Comparison of ENCODE assay signal across 8 cellular contexts in the genomic region with DNA sequence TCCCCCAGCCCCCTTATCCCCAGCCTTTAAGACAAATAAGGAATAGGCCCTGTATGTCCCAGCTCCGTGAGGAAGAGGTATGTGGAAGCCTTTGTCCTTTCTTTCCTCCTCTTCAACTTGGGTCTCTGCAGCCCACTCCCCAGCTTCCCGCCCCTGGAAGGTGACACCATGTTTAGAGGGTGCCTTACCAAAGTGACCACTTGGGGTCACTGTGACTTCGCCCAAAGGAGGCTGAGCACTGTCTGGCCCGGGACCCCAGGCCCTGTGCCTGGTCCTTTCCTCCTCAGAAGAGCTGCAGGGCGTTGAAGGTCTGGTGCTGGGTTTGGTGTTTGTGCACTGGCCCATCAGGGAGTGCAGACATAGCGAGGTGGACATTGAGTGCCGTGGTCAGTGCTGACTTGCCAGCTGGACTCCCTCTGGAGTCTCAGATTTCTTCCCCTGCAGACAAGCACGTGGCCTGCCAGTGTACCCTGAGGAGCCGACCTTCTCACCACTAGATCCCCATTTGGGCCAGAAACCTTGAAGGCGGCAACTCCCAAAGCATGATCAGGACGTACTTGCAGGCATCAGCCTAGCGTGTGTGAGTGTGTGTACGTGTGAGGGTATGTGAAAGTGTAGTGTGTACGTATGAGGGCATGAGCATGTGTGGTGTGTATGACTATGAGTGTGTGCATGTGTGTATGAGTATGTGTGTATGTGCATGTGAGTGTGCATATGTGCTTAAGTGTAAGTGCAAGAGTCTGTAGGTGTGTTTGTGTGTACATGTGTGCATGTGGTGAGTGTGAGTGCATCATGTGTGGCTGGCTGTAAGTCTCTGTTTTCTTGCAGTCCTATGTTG.
DNase-seq lines count a peak whose midpoint lies in the region; TF ChIP-seq lines count a peak whose summit lies in the region.

No MANE protein-coding gene starts in this region.

- H3K27ac ChIP-seq in iPS DF 6.9 (ENCODE audit: low read length): no peak overlapping the region

- no peak overlapping the region for H3K9ac ChIP-seq in adipocyte (ENCODE audit: low read length)

- H3K9me3 ChIP-seq in adipocyte (ENCODE audit: control insufficient read depth, low read length) (peaks cover 3% of the 10 kb centered on the region), iPS DF 6.9 (ENCODE audit: control insufficient read depth, insufficient read depth, low read length) (no peaks in the 10 kb centered on the region)

- H3K4me1 ChIP-seq in adipocyte (ENCODE audit: control insufficient read depth, insufficient read depth, low read length): no peaks in the 10 kb centered on the region
- no peaks in the 10 kb centered on the region for H3K4me1 ChIP-seq in iPS DF 6.9 (ENCODE audit: control insufficient read depth, insufficient read depth, low read length)

- peak; percentile 88 for TF ChIP-seq CTCF in GM12873 (IDR thresholded peaks at IDR 0.05; ENCODE audit: insufficient read depth, low read depth, low read length, missing control alignments)
- TF ChIP-seq CTCF in LNCaP clone FGC (IDR thresholded peaks at IDR 0.05; ENCODE audit: control insufficient read depth, extremely low read depth, insufficient read depth): peak; percentile 88

- H3K4me3 ChIP-seq in LNCaP clone FGC (ENCODE audit: low read depth, low read length) (no peak overlapping the region), adipocyte (ENCODE audit: low read length) (no peak overlapping the region), iPS DF 6.9 (ENCODE audit: low read length) (no peak overlapping the region)

- no peaks in the 10 kb centered on the region for H3K36me3 ChIP-seq in adipocyte (ENCODE audit: control insufficient read depth, insufficient read depth, low read length, severe bottlenecking)
- no peaks in the 10 kb centered on the region for H3K36me3 ChIP-seq in iPS DF 6.9 (ENCODE audit: control insufficient read depth, insufficient read depth, low read length)

- 100% methylated on average over 2 of the region's 14 CpGs for WGBS in iPS DF 6.9 (ENCODE audit: insufficient coverage, insufficient read length)

- peak; percentile 56 for DNase-seq in AG20443 (ENCODE audit: low spot score)
- no peak for DNase-seq in LNCaP clone FGC (ENCODE audit: low read depth)
- peak; percentile 19 for DNase-seq in adipocyte (ENCODE audit: low read depth)
- DNase-seq in iPS DF 6.9 (ENCODE audit: low read depth, low spot score): peak; percentile 52
- DNase-seq in superior temporal gyrus (ENCODE audit: extremely low spot score): peak; percentile 62
- DNase-seq in amniotic stem cell (lab: John Stamatoyannopoulos, UW): no peak
- DNase-seq in mucosa of gallbladder (ENCODE audit: low spot score): no peak

- peaks cover 22% of the 10 kb centered on the region for H3K27me3 ChIP-seq in adipocyte (replicated peaks; ENCODE audit: control insufficient read depth, insufficient read depth, low read length)
- no peaks in the 10 kb centered on the region for H3K27me3 ChIP-seq in iPS DF 6.9 (ENCODE audit: control insufficient read depth, insufficient read depth, low read length)

Comparison
In these comparisons a context has a peak if more than half of its experiments do, and no peak if none do; other contexts are left out.
1. DNase-seq: peak in AG20443 (single experiment), adipocyte (single experiment), iPS DF 6.9 (single experiment) and superior temporal gyrus (single experiment); none in LNCaP clone FGC (single experiment), amniotic stem cell (single experiment) and mucosa of gallbladder (single experiment).